ENCODE assay signal across 1 cellular context in the genomic region with DNA sequence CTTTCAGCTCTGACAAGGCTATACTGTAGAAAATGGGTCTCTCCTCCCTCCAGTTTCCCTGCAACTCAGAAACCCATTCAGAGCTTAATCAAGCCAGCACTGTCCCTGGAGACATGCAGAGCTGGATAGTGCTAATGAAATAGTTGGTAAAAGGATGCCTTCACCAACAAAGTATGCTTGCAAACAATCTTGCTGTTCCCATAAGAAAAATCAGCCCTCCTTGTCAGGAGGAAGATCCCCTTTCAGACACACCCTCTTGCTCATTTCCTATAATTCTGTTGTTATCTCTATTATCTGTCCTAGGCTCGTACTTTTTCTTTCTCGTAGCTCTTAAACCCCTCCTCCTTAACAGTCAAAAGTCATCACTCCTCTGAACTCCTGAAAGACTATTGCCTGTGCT.
TF ChIP-seq lines count a peak whose summit lies in the region.

No MANE protein-coding gene starts in this region.

TF ChIP-seq in SK-N-SH, 30 proteins besides CTCF, POLR2A, EP300 and RAD21 (continued from another document):
- TF ChIP-seq, protein P1, sequence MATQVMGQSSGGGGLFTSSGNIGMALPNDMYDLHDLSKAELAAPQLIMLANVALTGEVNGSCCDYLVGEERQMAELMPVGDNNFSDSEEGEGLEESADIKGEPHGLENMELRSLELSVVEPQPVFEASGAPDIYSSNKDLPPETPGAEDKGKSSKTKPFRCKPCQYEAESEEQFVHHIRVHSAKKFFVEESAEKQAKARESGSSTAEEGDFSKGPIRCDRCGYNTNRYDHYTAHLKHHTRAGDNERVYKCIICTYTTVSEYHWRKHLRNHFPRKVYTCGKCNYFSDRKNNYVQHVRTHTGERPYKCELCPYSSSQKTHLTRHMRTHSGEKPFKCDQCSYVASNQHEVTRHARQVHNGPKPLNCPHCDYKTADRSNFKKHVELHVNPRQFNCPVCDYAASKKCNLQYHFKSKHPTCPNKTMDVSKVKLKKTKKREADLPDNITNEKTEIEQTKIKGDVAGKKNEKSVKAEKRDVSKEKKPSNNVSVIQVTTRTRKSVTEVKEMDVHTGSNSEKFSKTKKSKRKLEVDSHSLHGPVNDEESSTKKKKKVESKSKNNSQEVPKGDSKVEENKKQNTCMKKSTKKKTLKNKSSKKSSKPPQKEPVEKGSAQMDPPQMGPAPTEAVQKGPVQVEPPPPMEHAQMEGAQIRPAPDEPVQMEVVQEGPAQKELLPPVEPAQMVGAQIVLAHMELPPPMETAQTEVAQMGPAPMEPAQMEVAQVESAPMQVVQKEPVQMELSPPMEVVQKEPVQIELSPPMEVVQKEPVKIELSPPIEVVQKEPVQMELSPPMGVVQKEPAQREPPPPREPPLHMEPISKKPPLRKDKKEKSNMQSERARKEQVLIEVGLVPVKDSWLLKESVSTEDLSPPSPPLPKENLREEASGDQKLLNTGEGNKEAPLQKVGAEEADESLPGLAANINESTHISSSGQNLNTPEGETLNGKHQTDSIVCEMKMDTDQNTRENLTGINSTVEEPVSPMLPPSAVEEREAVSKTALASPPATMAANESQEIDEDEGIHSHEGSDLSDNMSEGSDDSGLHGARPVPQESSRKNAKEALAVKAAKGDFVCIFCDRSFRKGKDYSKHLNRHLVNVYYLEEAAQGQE (IDR thresholded peaks at IDR 0.05; ENCODE audit: low read depth, low read length): no peak
- TF ChIP-seq, protein P2, sequence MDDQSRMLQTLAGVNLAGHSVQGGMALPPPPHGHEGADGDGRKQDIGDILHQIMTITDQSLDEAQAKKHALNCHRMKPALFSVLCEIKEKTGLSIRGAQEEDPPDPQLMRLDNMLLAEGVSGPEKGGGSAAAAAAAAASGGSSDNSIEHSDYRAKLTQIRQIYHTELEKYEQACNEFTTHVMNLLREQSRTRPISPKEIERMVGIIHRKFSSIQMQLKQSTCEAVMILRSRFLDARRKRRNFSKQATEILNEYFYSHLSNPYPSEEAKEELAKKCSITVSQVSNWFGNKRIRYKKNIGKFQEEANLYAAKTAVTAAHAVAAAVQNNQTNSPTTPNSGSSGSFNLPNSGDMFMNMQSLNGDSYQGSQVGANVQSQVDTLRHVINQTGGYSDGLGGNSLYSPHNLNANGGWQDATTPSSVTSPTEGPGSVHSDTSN (IDR thresholded peaks at IDR 0.05): no peak
- TF ChIP-seq MXI1 (IDR thresholded peaks at IDR 0.05; ENCODE audit: low read depth, low read length): no peak
- TF ChIP-seq, protein P3, sequence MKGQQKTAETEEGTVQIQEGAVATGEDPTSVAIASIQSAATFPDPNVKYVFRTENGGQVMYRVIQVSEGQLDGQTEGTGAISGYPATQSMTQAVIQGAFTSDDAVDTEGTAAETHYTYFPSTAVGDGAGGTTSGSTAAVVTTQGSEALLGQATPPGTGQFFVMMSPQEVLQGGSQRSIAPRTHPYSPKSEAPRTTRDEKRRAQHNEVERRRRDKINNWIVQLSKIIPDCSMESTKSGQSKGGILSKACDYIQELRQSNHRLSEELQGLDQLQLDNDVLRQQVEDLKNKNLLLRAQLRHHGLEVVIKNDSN (IDR thresholded peaks at IDR 0.05; ENCODE audit: borderline replicate concordance, low read depth): no peak
- TF ChIP-seq TEAD4 (IDR thresholded peaks at IDR 0.05; ENCODE audit: borderline replicate concordance, insufficient read depth): no peak
- TF ChIP-seq RXRA (IDR thresholded peaks at IDR 0.05; ENCODE audit: borderline replicate concordance, low read depth): no peak
- TF ChIP-seq YY1 (IDR thresholded peaks at IDR 0.05; ENCODE audit: low read depth): no peak
- TF ChIP-seq JUND (IDR thresholded peaks at IDR 0.05): no peak
